In genomic region chr5:32506251-32506661, GRCh38 we compare ENCODE assay signal across 10 cellular contexts.
A peak's percentile ranks its signal among the peaks of the same experiment; 100 is the strongest.
DNase-seq lines count a peak whose midpoint lies in the region; ATAC-seq and TF ChIP-seq lines count a peak whose summit lies in the region.
"Had no signal": no experiment of that assay in that cellular context is flagged by ENCODE, and none has a peak within 500 bp of the region (broad histone marks: within the 10 kb centered on the region; RNA-seq: fewer than 3 reads in every experiment).

No MANE protein-coding gene starts in this region.

- no peaks in the 10 kb centered on the region for H3K9me3 ChIP-seq in heart left ventricle
- H3K9me3 ChIP-seq in stomach smooth muscle (ENCODE audit: control insufficient read depth in 2 of 2, low read length in 2 of 2): no peaks in the 10 kb centered on the region

- intact Hi-C loops in heart left ventricle (cut with DNase I): loop anchor here in 2 of 10 donors (5.0 kb wide), 1 partner anchor 81 kb away; the partner anchor contains the start of gene SUB1 (in 2 of the 2)

- H3K27me3 ChIP-seq in heart left ventricle (peaks cover 0 to 5% (median 0%) of the 10 kb centered on the region in 9 donors), stomach smooth muscle (ENCODE audit: control insufficient read depth in 1 of 2, insufficient read depth in 2 of 2, low read length in 2 of 2) (no peaks in the 10 kb centered on the region)

- H3K9ac ChIP-seq in stomach smooth muscle (ENCODE audit: low read length in 2 of 2): no peak overlapping the region

- no peaks in the 10 kb centered on the region for H3K36me3 ChIP-seq in heart left ventricle
- H3K36me3 ChIP-seq in stomach smooth muscle (ENCODE audit: control insufficient read depth in 2 of 2, insufficient read depth in 2 of 2, low read length in 2 of 2): no peaks in the 10 kb centered on the region

- no peak for TF ChIP-seq CTCF in heart left ventricle (IDR thresholded peaks at IDR 0.05)

- H3K4me3 ChIP-seq in heart left ventricle (no peak overlapping the region), stomach smooth muscle (ENCODE audit: low read length in 2 of 2) (peak overlapping the region; percentile 15 to 66)
- H3K4me3 ChIP-seq: PC-9 had no signal

- 0 to 10% (median 8%) methylated on average over 2 of the region's 2 CpGs for WGBS in heart left ventricle, 4 donors

- H3K27ac ChIP-seq in heart left ventricle (peak overlapping the region in 3 of 12 donors; percentile 6 to 34 (median 8)), stomach smooth muscle (ENCODE audit: low read length) (peak overlapping the region; percentile 66)
- H3K27ac ChIP-seq: PC-9 had no signal

- DNase-seq in NCI-H146 treated with DMSO at 0.1 percent for 48 hours (lab: John Stamatoyannopoulos, UW; ENCODE audit: unreplicated experiment) (peak; percentile 52), SHP77 (lab: John Stamatoyannopoulos, UW) (peak; percentile 34), heart left ventricle (peak in 3 of 5 donors; percentile 16 to 66 (median 23))
- DNase-seq in activated naive CD4-positive, alpha-beta T cell treated with anti-CD3 and anti-CD28 coated beads, Interleukin-2, amount 50 U/mL, for 16 hours: no peak
- DNase-seq in stimulated activated CD4-positive, alpha-beta T cell treated with anti-CD3 and anti-CD28 coated beads, Interleukin-4, amount 100 ng/mL, for 1 hour: no peak
- DNase-seq: activated CD4-positive, alpha-beta T cell treated with anti-CD3 and anti-CD28 coated beads, Interleukin-2, amount 50 U/mL, for 1 hour; PC-9 had no signal

- TF ChIP-seq POLR2A in heart left ventricle (IDR thresholded peaks at IDR 0.05): no peak

- ATAC-seq in heart left ventricle (peak; percentile 60 to 76 (median 72)), GM18520 (IDR thresholded peaks at IDR 0.05; ENCODE audit: unreplicated experiment) (no peak), GM21529 (IDR thresholded peaks at IDR 0.05; ENCODE audit: unreplicated experiment) (no peak)

- H3K4me1 ChIP-seq in heart left ventricle (peaks cover 0 to 43% (median 27%) of the 10 kb centered on the region in 12 donors), stomach smooth muscle (ENCODE audit: control insufficient read depth, insufficient read depth, low read length) (peaks cover 27% of the 10 kb centered on the region)

Comparison
In these comparisons a context has a peak if more than half of its experiments do, and no peak if none do; other contexts are left out.
1. DNase-seq: peak in NCI-H146 treated with DMSO at 0.1 percent for 48 hours (single experiment), SHP77 (2 of 2) and heart left ventricle (3 of 5); none in activated naive CD4-positive, alpha-beta T cell treated with anti-CD3 and anti-CD28 coated beads, Interleukin-2, amount 50 U/mL, for 16 hours (single experiment) and stimulated activated CD4-positive, alpha-beta T cell treated with anti-CD3 and anti-CD28 coated beads, Interleukin-4, amount 100 ng/mL, for 1 hour (single experiment).
2. ATAC-seq: peak in heart left ventricle (4 of 4); none in GM18520 (single experiment) and GM21529 (single experiment).
3. H3K4me3 ChIP-seq: peak in stomach smooth muscle (2 of 2); none in heart left ventricle (0 of 12).